ENCODE assay signal across 14 cellular contexts in genomic region chr2:121707920-121708361, GRCh38. TPM values are rescaled to one million over a fixed set of nuclear protein-coding genes. Genes with fewer than 3 reads are reported as not detected.
A peak's percentile ranks its signal among the peaks of the same experiment; 100 is the strongest.
DNase-seq lines count a peak whose midpoint lies in the region; ATAC-seq, FAIRE-seq and TF ChIP-seq lines count a peak whose summit lies in the region.
"Had no signal": no experiment of that assay in that cellular context is flagged by ENCODE, and none has a peak within 500 bp of the region (broad histone marks: within the 10 kb centered on the region; RNA-seq: fewer than 3 reads in every experiment).

No MANE protein-coding gene starts in this region.

- TF ChIP-seq RAD21 in HepG2 (CRISPR knock-in tag; IDR thresholded peaks at IDR 0.05) = no peak

- no peak overlapping the region for H3K4me3 Mint-ChIP-seq in WTC11

- no peak for TF ChIP-seq EP300 in HepG2 (IDR thresholded peaks at IDR 0.05; ENCODE audit: low read depth in 2 of 2, low read length in 2 of 2)
- TF ChIP-seq EP300 in HepG2 (CRISPR knock-in tag; IDR thresholded peaks at IDR 0.05; ENCODE audit: borderline replicate concordance) = no peak

- no peaks in the 10 kb centered on the region for H3K9me3 Mint-ChIP-seq in WTC11

- no peak for TF ChIP-seq CTCF in WTC11 (IDR thresholded peaks at IDR 0.05)
- no peak for TF ChIP-seq CTCF in HepG2 (CRISPR knock-in tag; IDR thresholded peaks at IDR 0.05)

- peaks cover 0 to 16% of the 10 kb centered on the region in 2 experiments; a peak in 2 of 5 replicates for H3K27me3 ChIP-seq in HepG2 (ENCODE audit: control insufficient read depth in 1 of 2, insufficient read depth in 2 of 2, low read length in 2 of 2)
- H3K27me3 ChIP-seq: thyroid gland had no signal

- peak overlapping the region; percentile 51; the same call in 1 of the 2 replicates for H3K9ac ChIP-seq in HepG2 (ENCODE audit: insufficient read depth, low read depth, low read length)

- in situ Hi-C loops in HepG2 (cut with HindIII; ENCODE audit: extremely low pct_ligation_motif_present, low pct_unique_long_range_greater_than_20kb) = no loop called here
- in situ Hi-C loops in KBM-7 (cut with MboI; ENCODE audit: low pct_unique_long_range_greater_than_20kb, low sequenced_read_pairs) = loop anchor here (25.0 kb wide), 1 partner anchor 571 kb away; no protein-coding TSS in a partner anchor

- no peak overlapping the region for H3K27ac Mint-ChIP-seq in WTC11

- peak; percentile 28 for FAIRE-seq in HepG2 (lab: Jason Lieb, UNC)
- no peak for FAIRE-seq in urothelium cell line (lab: Jason Lieb, UNC)
- FAIRE-seq: islet of Langerhans had no signal

- CTCF ChIA-PET in WTC11 (lab: Charles Lee) = interaction anchor here (0.6 to 0.9 kb wide), 3 partner anchors 11 to 609 kb away, joined by 4 to 5 read pairs (median 5); no protein-coding TSS in a partner anchor
- CTCF ChIA-PET in HepG2 (lab: Yijun Ruan, JAX; ENCODE audit: low intra/inter-chr PET ratio, low total read pairs) = no interaction called here

- TSS peak; percentile 93 for BruUV-seq in HepG2 (replicated peaks; lab: Mats Ljungman, UMichigan)

- TF ChIP-seq POLR2A in HepG2 (IDR thresholded peaks at IDR 0.05; ENCODE audit: insufficient read depth in 1 of 2, low read depth in 2 of 2, low read length in 2 of 2) = no peak

- no peaks in the 10 kb centered on the region for H3K79me2 ChIP-seq in HepG2 (ENCODE audit: insufficient read depth, low read length)

- H3K4me2 ChIP-seq in HepG2 (ENCODE audit: low read depth, low read length) = peak overlapping the region; percentile 98

- ATAC-seq in WTC11 = peak; percentile 74
- peak; percentile 87 for ATAC-seq in HepG2
- ATAC-seq in HG02642 (IDR thresholded peaks at IDR 0.05; ENCODE audit: poor library complexity, unreplicated experiment) = no peak
- ATAC-seq in HG03342 (IDR thresholded peaks at IDR 0.05; ENCODE audit: unreplicated experiment) = no peak

- intact Hi-C loops in HepG2 (cut with micrococcal nuclease; ENCODE audit: unreplicated experiment) = loop anchor here (5.0 kb wide), 1 partner anchor 61 kb away; the partner anchor contains the start of gene CLASP1

- POLR2A ChIA-PET in WTC11 (lab: Charles Lee) = interaction anchor here (0.7 kb wide), 1 partner anchor 352 kb away, joined by 5 read pairs; no protein-coding TSS in a partner anchor
- POLR2A ChIA-PET in HepG2 (lab: Yijun Ruan, JAX) = interaction anchor here (1.2 to 4.2 kb wide), 11 partner anchors 9 to 177 kb away, joined by 3 to 36 read pairs (median 6); partner anchors contain the start of genes CLASP1, NIFK and RNU4ATAC

- DNase-seq in NCI-H510A treated with DMSO at 0.1 percent for 48 hours (lab: John Stamatoyannopoulos, UW) (peak; percentile 38), NCI-H510A (lab: John Stamatoyannopoulos, UW) (no peak), WTC11 (ENCODE audit: low spot score) (no peak), HepG2 (ENCODE audit: low spot score) (peak; percentile 43), urothelium cell line (ENCODE audit: low spot score) (peak; percentile 69), KBM-7 (no peak)
- DNase-seq: activated CD8-positive, alpha-beta memory T cell treated with anti-CD3 and anti-CD28 coated beads, Interleukin-2, amount 50 U/mL, for 4 hours; DND-41; H7; NCI-H1092 treated with DMSO at 0.1 percent for 48 hours; thyroid gland had no signal

- H3K36me3 ChIP-seq in HepG2 (replicated peaks in 1 of 2; ENCODE audit: control insufficient read depth in 1 of 2, insufficient read depth in 2 of 2, low read length in 2 of 2) = no peaks in the 10 kb centered on the region
- H3K36me3 ChIP-seq: thyroid gland had no signal

- no peaks in the 10 kb centered on the region for H3K27me3 Mint-ChIP-seq in WTC11 (ENCODE audit: low read depth)

- H2AFZ ChIP-seq in HepG2 (ENCODE audit: low read length) = peak overlapping the region; percentile 89

- H3K27ac ChIP-seq in HepG2 (ENCODE audit: extremely low read length, insufficient read depth, low read length) = peak overlapping the region; percentile 11
- H3K27ac ChIP-seq: thyroid gland had no signal

- H3K36me3 Mint-ChIP-seq in WTC11 = no peaks in the 10 kb centered on the region

- no peaks in the 10 kb centered on the region for H4K20me1 ChIP-seq in HepG2 (ENCODE audit: insufficient read depth, low read length)

- WGBS in HepG2 (ENCODE audit: low lambda C conversion rate) = 2% methylated on average over 5 of the region's 5 CpGs

- H3K4me3 ChIP-seq in HepG2 (replicated peaks in 1 of 3; ENCODE audit: insufficient read depth in 1 of 3, low read depth in 2 of 3, low read length in 3 of 3) = peak overlapping the region; percentile 51 to 70 (median 51)
- H3K4me3 ChIP-seq: thyroid gland had no signal

- peaks cover 56% of the 10 kb centered on the region for H3K4me1 ChIP-seq in HepG2 (ENCODE audit: insufficient read depth, low read length)
- H3K4me1 ChIP-seq: thyroid gland had no signal

- no peaks in the 10 kb centered on the region for H3K9me3 ChIP-seq in HepG2 (ENCODE audit: low read length)
- H3K9me3 ChIP-seq: thyroid gland had no signal

- H3K4me1 Mint-ChIP-seq in WTC11 = peaks cover 26% of the 10 kb centered on the region

RNA-seq across cellular contexts. Expression of gene NIFK, which starts 28.7 kb away (rescaled TPM):
- total RNA-seq in WTC11 (2021) = 72.4 to 91.3 TPM (median 74.5 TPM) in 3 replicates
- total RNA-seq in HepG2 (2016; rRNA removed; fragmentation: Illumina TruSeq; extraction: Trizol) = 105 and 178 TPM in 2 replicates
- total RNA-seq in HepG2 (2016; cell fraction: cytosol; rRNA removed; fragmentation: Illumina TruSeq; extraction: Trizol; ENCODE audit: low read depth) = 18.3 and 18.6 TPM in 2 replicates
- 106 and 182 TPM in 2 replicates for total RNA-seq in HepG2 (2016; cell fraction: insoluble cytoplasmic fraction; rRNA removed; fragmentation: Illumina TruSeq; extraction: Trizol)
- 33.2 and 34.0 TPM in 2 replicates for total RNA-seq in HepG2 (2016; cell fraction: membrane; rRNA removed; fragmentation: Illumina TruSeq; extraction: Trizol)
- total RNA-seq in HepG2 (2016; cell fraction: nucleus; rRNA removed; fragmentation: Illumina TruSeq; extraction: Trizol) = 39.8 and 54.5 TPM in 2 replicates
- 14.9 and 19.6 TPM in 2 replicates for polyA plus RNA-seq in HepG2 (2011; rRNA removed)
- polyA plus RNA-seq in HepG2 (2011; cell fraction: cytosol; rRNA removed) = 9.0 and 13.7 TPM in 2 replicates
- polyA plus RNA-seq in HepG2 (2011; cell fraction: nucleus; rRNA removed) = 5.2 and 12.4 TPM in 2 replicates
- 39.3 and 65.4 TPM in 2 replicates for polyA plus RNA-seq in HepG2 (2012)
- 14.4 and 19.1 TPM in 2 replicates for polyA plus RNA-seq in HepG2 (2016; cell fraction: cytosol; fragmentation: Illumina TruSeq; extraction: Trizol; ENCODE audit: low read depth)
- 191 and 215 TPM in 2 replicates for polyA plus RNA-seq in HepG2 (2016; cell fraction: insoluble cytoplasmic fraction; fragmentation: Illumina TruSeq; extraction: Trizol; ENCODE audit: low read depth)
- 25.3 and 26.0 TPM in 2 replicates for polyA plus RNA-seq in HepG2 (2016; cell fraction: membrane; fragmentation: Illumina TruSeq; extraction: Trizol; ENCODE audit: low read depth)
- polyA plus RNA-seq in HepG2 (2016; cell fraction: nucleus; fragmentation: Illumina TruSeq; extraction: Trizol; ENCODE audit: insufficient read depth, low read depth) = 82.1 and 84.7 TPM in 2 replicates
- 9.1 and 13.2 TPM in 2 replicates for polyA minus RNA-seq in HepG2 (2011; rRNA and poly(A)+ RNA removed; ENCODE audit: low replicate concordance)
- 8.3 and 8.9 TPM in 2 replicates for polyA minus RNA-seq in HepG2 (2011; cell fraction: cytosol; rRNA and poly(A)+ RNA removed)
- polyA minus RNA-seq in HepG2 (2011; cell fraction: nucleus; rRNA and poly(A)+ RNA removed) = 15.1 and 22.1 TPM in 2 replicates

RNA-seq across cellular contexts. Expression of gene TSN, which starts 47.5 kb away (rescaled TPM):
- total RNA-seq in WTC11 (2021) (68.5 to 87.3 TPM (median 77.1 TPM) in 3 replicates), HepG2 (2016; rRNA removed; fragmentation: Illumina TruSeq; extraction: Trizol) (115 and 159 TPM in 2 replicates)
- total RNA-seq in HepG2 (2016; cell fraction: cytosol; rRNA removed; fragmentation: Illumina TruSeq; extraction: Trizol; ENCODE audit: low read depth) = 17.2 and 22.2 TPM in 2 replicates
- 120 and 171 TPM in 2 replicates for total RNA-seq in HepG2 (2016; cell fraction: insoluble cytoplasmic fraction; rRNA removed; fragmentation: Illumina TruSeq; extraction: Trizol)
- 42.8 and 45.0 TPM in 2 replicates for total RNA-seq in HepG2 (2016; cell fraction: membrane; rRNA removed; fragmentation: Illumina TruSeq; extraction: Trizol)
- total RNA-seq in HepG2 (2016; cell fraction: nucleus; rRNA removed; fragmentation: Illumina TruSeq; extraction: Trizol) = 62.1 and 67.2 TPM in 2 replicates
- polyA plus RNA-seq in HepG2 (2011; rRNA removed) = 45.0 and 56.4 TPM in 2 replicates
- 33.3 and 47.8 TPM in 2 replicates for polyA plus RNA-seq in HepG2 (2011; cell fraction: cytosol; rRNA removed)
- polyA plus RNA-seq in HepG2 (2011; cell fraction: nucleus; rRNA removed) = 11.7 and 15.2 TPM in 2 replicates
- polyA plus RNA-seq in HepG2 (2012) = 45.8 and 66.2 TPM in 2 replicates
- 9.2 and 9.7 TPM in 2 replicates for polyA plus RNA-seq in HepG2 (2016; cell fraction: cytosol; fragmentation: Illumina TruSeq; extraction: Trizol; ENCODE audit: low read depth)
- polyA plus RNA-seq in HepG2 (2016; cell fraction: insoluble cytoplasmic fraction; fragmentation: Illumina TruSeq; extraction: Trizol; ENCODE audit: low read depth) = 138 and 143 TPM in 2 replicates
- polyA plus RNA-seq in HepG2 (2016; cell fraction: membrane; fragmentation: Illumina TruSeq; extraction: Trizol; ENCODE audit: low read depth) = 24.1 and 24.3 TPM in 2 replicates
- 77.1 and 79.4 TPM in 2 replicates for polyA plus RNA-seq in HepG2 (2016; cell fraction: nucleus; fragmentation: Illumina TruSeq; extraction: Trizol; ENCODE audit: insufficient read depth, low read depth)
- polyA minus RNA-seq in HepG2 (2011; rRNA and poly(A)+ RNA removed; ENCODE audit: low replicate concordance) = 36.2 and 43.1 TPM in 2 replicates
- 47.0 and 54.1 TPM in 2 replicates for polyA minus RNA-seq in HepG2 (2011; cell fraction: cytosol; rRNA and poly(A)+ RNA removed)
- polyA minus RNA-seq in HepG2 (2011; cell fraction: nucleus; rRNA and poly(A)+ RNA removed) = 51.5 and 60.0 TPM in 2 replicates

RNA-seq across cellular contexts. Expression of gene CLASP1, which starts 58.7 kb away (rescaled TPM):
- 47.2 to 50.0 TPM (median 48.7 TPM) in 3 replicates for total RNA-seq in WTC11 (2021)
- 47.9 and 63.6 TPM in 2 replicates for total RNA-seq in HepG2 (2016; rRNA removed; fragmentation: Illumina TruSeq; extraction: Trizol)
- total RNA-seq in HepG2 (2016; cell fraction: cytosol; rRNA removed; fragmentation: Illumina TruSeq; extraction: Trizol; ENCODE audit: low read depth) = 24.7 and 26.3 TPM in 2 replicates
- total RNA-seq in HepG2 (2016; cell fraction: insoluble cytoplasmic fraction; rRNA removed; fragmentation: Illumina TruSeq; extraction: Trizol) = 46.4 and 58.7 TPM in 2 replicates
- total RNA-seq in HepG2 (2016; cell fraction: membrane; rRNA removed; fragmentation: Illumina TruSeq; extraction: Trizol) = 21.5 and 29.4 TPM in 2 replicates
- 111 and 117 TPM in 2 replicates for total RNA-seq in HepG2 (2016; cell fraction: nucleus; rRNA removed; fragmentation: Illumina TruSeq; extraction: Trizol)
- 9.4 and 11.7 TPM in 2 replicates for polyA plus RNA-seq in HepG2 (2011; rRNA removed)
- polyA plus RNA-seq in HepG2 (2011; cell fraction: cytosol; rRNA removed) = 4.0 and 4.5 TPM in 2 replicates
- polyA plus RNA-seq in HepG2 (2011; cell fraction: nucleus; rRNA removed) = 52.6 and 54.9 TPM in 2 replicates
- 33.3 and 40.1 TPM in 2 replicates for polyA plus RNA-seq in HepG2 (2012)
- 0.78 and 1.2 TPM in 2 replicates for polyA plus RNA-seq in HepG2 (2016; cell fraction: cytosol; fragmentation: Illumina TruSeq; extraction: Trizol; ENCODE audit: low read depth)
- polyA plus RNA-seq in HepG2 (2016; cell fraction: insoluble cytoplasmic fraction; fragmentation: Illumina TruSeq; extraction: Trizol; ENCODE audit: low read depth) = 21.9 and 26.0 TPM in 2 replicates
- polyA plus RNA-seq in HepG2 (2016; cell fraction: membrane; fragmentation: Illumina TruSeq; extraction: Trizol; ENCODE audit: low read depth) = 3.2 and 4.0 TPM in 2 replicates
- 56.7 and 58.9 TPM in 2 replicates for polyA plus RNA-seq in HepG2 (2016; cell fraction: nucleus; fragmentation: Illumina TruSeq; extraction: Trizol; ENCODE audit: insufficient read depth, low read depth)
- 22.8 and 49.1 TPM in 2 replicates for polyA minus RNA-seq in HepG2 (2011; rRNA and poly(A)+ RNA removed; ENCODE audit: low replicate concordance)
- 20.9 and 21.4 TPM in 2 replicates for polyA minus RNA-seq in HepG2 (2011; cell fraction: cytosol; rRNA and poly(A)+ RNA removed)
- polyA minus RNA-seq in HepG2 (2011; cell fraction: nucleus; rRNA and poly(A)+ RNA removed) = 240 and 255 TPM in 2 replicates

Comparison
In these comparisons a context has a peak if more than half of its experiments do, and no peak if none do; other contexts are left out.
1. DNase-seq: peak in NCI-H510A treated with DMSO at 0.1 percent for 48 hours (single experiment), HepG2 (single experiment) and urothelium cell line (single experiment); none in NCI-H510A (single experiment), WTC11 (single experiment) and KBM-7 (single experiment).
2. ATAC-seq: peak in WTC11 (single experiment) and HepG2 (single experiment); none in HG02642 (single experiment) and HG03342 (single experiment).